In the genomic region with DNA sequence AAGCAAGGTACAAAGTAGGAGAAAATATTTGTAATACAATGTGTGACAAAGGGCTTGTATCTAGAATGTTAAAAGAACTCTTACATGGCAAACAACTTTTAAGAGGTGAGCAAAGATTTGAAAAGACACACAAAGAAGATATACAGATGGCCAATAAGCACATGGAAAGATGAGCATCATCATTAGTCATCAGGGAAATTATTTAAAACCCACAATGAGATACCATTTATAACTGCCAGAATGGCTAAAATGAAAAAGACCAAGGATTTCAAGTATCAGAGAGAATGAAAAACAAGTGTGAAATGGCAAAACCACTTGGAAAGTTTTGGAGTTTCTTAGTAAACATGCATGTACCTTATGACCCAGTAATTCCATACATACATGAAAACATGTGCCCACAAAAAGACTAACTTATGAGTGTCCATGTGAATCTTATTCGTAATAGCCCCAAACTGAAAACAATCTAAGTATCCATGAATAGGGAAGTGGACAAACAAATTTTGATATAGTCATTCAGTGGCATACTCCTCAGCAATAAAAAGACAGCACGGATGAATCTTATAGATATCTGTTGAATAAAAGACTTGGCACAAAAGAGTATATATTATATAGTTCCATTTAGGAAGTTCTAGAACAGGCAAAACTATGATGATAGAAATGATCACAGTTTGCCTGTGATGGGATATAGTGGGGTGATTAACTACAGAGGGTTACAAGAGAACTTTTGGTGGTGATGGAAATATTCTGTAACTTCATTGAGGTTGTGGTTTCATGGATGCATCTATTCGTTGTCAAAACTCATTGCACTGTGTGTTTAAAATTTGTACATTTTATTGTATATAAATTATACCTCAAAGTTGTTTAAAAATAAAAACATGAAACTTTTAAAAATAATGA, we compare ENCODE assay signal across 15 cellular contexts.
DNase-seq lines count a peak whose midpoint lies in the region; ATAC-seq and TF ChIP-seq lines count a peak whose summit lies in the region.
"Had no signal": no experiment of that assay in that cellular context is flagged by ENCODE, and none has a peak within 500 bp of the region (broad histone marks: within the 10 kb centered on the region; RNA-seq: fewer than 3 reads in every experiment).

No MANE protein-coding gene starts in this region.

- no peaks in the 10 kb centered on the region for H3K27me3 Mint-ChIP-seq in activated CD4-positive, alpha-beta T cell treated with anti-CD3 and anti-CD28 coated beads, Interleukin-2, amount 10 ng/mL, durations not matched to agents 24 days and 14 days

- no peak for TF ChIP-seq CTCF in sigmoid colon (IDR thresholded peaks at IDR 0.05)
- TF ChIP-seq CTCF in upper lobe of left lung (IDR thresholded peaks at IDR 0.05) = no peak

- no peaks in the 10 kb centered on the region for H3K36me3 Mint-ChIP-seq in activated CD4-positive, alpha-beta T cell treated with anti-CD3 and anti-CD28 coated beads, Interleukin-2, amount 10 ng/mL, durations not matched to agents 24 days and 14 days (ENCODE audit: low read depth)

- H3K27ac Mint-ChIP-seq in activated CD4-positive, alpha-beta T cell treated with anti-CD3 and anti-CD28 coated beads, Interleukin-2, amount 10 ng/mL, durations not matched to agents 24 days and 14 days = peak overlapping the region; percentile 88
- H3K27ac Mint-ChIP-seq: neural progenitor cell had no signal

- DNase-seq in activated CD4-positive, alpha-beta T cell treated with anti-CD3 and anti-CD28 coated beads, Interleukin-2, amount 10 ng/mL, durations not matched to agents 24 days and 14 days = no peak
- DNase-seq in activated CD4-positive, alpha-beta T cell treated with anti-CD3 and anti-CD28 coated beads for 1 hour = no peak
- no peak for DNase-seq in MG63
- no peak for DNase-seq in sigmoid colon
- no peak for DNase-seq in upper lobe of left lung
- DNase-seq in SHP77 (lab: John Stamatoyannopoulos, UW) = no peak
- DNase-seq: activated CD4-positive, alpha-beta T cell treated with anti-CD3 and anti-CD28 coated beads, Interleukin-2, amount 50 U/mL, for 4 hours; aorta; DMS79; NCI-H1092; NCI-H526 treated with DMSO at 0.1 percent for 48 hours; stimulated activated naive CD4-positive, alpha-beta T cell treated with Interleukin-2 at 50 U/mL for 16 hours had no signal

- H3K4me3 Mint-ChIP-seq in activated CD4-positive, alpha-beta T cell treated with anti-CD3 and anti-CD28 coated beads, Interleukin-2, amount 10 ng/mL, durations not matched to agents 24 days and 14 days = peak overlapping the region; percentile 40
- H3K4me3 Mint-ChIP-seq: neural progenitor cell had no signal

- H3K27me3 ChIP-seq in MG63 = no peaks in the 10 kb centered on the region
- no peaks in the 10 kb centered on the region for H3K27me3 ChIP-seq in endocrine pancreas (ENCODE audit: control insufficient read depth, insufficient read depth, low read length)
- no peaks in the 10 kb centered on the region for H3K27me3 ChIP-seq in sigmoid colon
- H3K27me3 ChIP-seq in upper lobe of left lung = no peaks in the 10 kb centered on the region
- H3K27me3 ChIP-seq: neural progenitor cell had no signal

- H3K9ac ChIP-seq in endocrine pancreas (ENCODE audit: control insufficient read depth, insufficient read depth, low read length) = no peak overlapping the region
- H3K9ac ChIP-seq: neural progenitor cell had no signal

- H3K27ac ChIP-seq in sigmoid colon (peak overlapping the region in 3 of 4 donors; percentile 41 to 66 (median 59)), upper lobe of left lung (peak overlapping the region in 1 of 4 donors; percentile 69)
- H3K27ac ChIP-seq: neural progenitor cell had no signal

- H3K9me3 ChIP-seq in MG63 (no peaks in the 10 kb centered on the region), endocrine pancreas (ENCODE audit: control insufficient read depth, low read length) (no peaks in the 10 kb centered on the region), sigmoid colon (no peaks in the 10 kb centered on the region), upper lobe of left lung (no peaks in the 10 kb centered on the region)

- H3K4me3 ChIP-seq in MG63 (peak overlapping the region; percentile 35), endocrine pancreas (ENCODE audit: control insufficient read depth, insufficient read depth, low read length) (peak overlapping the region; percentile 60), sigmoid colon (peak overlapping the region in 3 of 4 donors; percentile 29 to 44 (median 39)), upper lobe of left lung (peak overlapping the region in 2 of 4 donors; percentile 32 to 37)
- H3K4me3 ChIP-seq: neural progenitor cell had no signal

- intact Hi-C loops in activated CD4-positive, alpha-beta T cell treated with anti-CD3 and anti-CD28 coated beads, Interleukin-2, amount 10 ng/mL, durations not matched to agents 24 days and 14 days (cut with micrococcal nuclease) = loop anchor here (1.0 to 10.0 kb wide), 5 partner anchors 17 to 242 kb away; partner anchors contain the start of genes AIDA, BROX and DISP1
- intact Hi-C loops in sigmoid colon (cut with DNase I) = no loop called here

- 58 to 64% methylated on average over 3 of the region's 3 CpGs for WGBS in sigmoid colon, 2 donors
- WGBS in upper lobe of left lung, 2 donors = 63 to 73% methylated on average over 3 of the region's 3 CpGs

- peaks cover 12% of the 10 kb centered on the region for H3K4me1 Mint-ChIP-seq in activated CD4-positive, alpha-beta T cell treated with anti-CD3 and anti-CD28 coated beads, Interleukin-2, amount 10 ng/mL, durations not matched to agents 24 days and 14 days

- no peaks in the 10 kb centered on the region for H3K36me3 ChIP-seq in MG63
- no peaks in the 10 kb centered on the region for H3K36me3 ChIP-seq in endocrine pancreas (ENCODE audit: control insufficient read depth, insufficient read depth, low read length)
- H3K36me3 ChIP-seq in sigmoid colon = no peaks in the 10 kb centered on the region
- H3K36me3 ChIP-seq in upper lobe of left lung = no peaks in the 10 kb centered on the region
- H3K36me3 ChIP-seq: neural progenitor cell had no signal

- TF ChIP-seq EP300 in sigmoid colon (IDR thresholded peaks at IDR 0.05) (no peak), upper lobe of left lung (IDR thresholded peaks at IDR 0.05) (no peak)

- H3K4me1 ChIP-seq in endocrine pancreas (ENCODE audit: control insufficient read depth, insufficient read depth, low read length) = peaks cover 19% of the 10 kb centered on the region
- H3K4me1 ChIP-seq in sigmoid colon = peaks cover 0 to 25% (median 10%) of the 10 kb centered on the region in 4 donors
- peaks cover 0 to 7% (median 6%) of the 10 kb centered on the region in 4 donors for H3K4me1 ChIP-seq in upper lobe of left lung
- H3K4me1 ChIP-seq: neural progenitor cell had no signal

- no peak for ATAC-seq in GM21360 (IDR thresholded peaks at IDR 0.05; ENCODE audit: unreplicated experiment)
- no peak for ATAC-seq in upper lobe of left lung (ENCODE audit: low FRiP score in 2 of 2)

- no peaks in the 10 kb centered on the region for H3K9me3 Mint-ChIP-seq in activated CD4-positive, alpha-beta T cell treated with anti-CD3 and anti-CD28 coated beads, Interleukin-2, amount 10 ng/mL, durations not matched to agents 24 days and 14 days

- no peak for TF ChIP-seq POLR2A in sigmoid colon (IDR thresholded peaks at IDR 0.05)
- TF ChIP-seq POLR2A in upper lobe of left lung (IDR thresholded peaks at IDR 0.05) = no peak
